ENCODE assay signal across 9 cellular contexts in the genomic region with DNA sequence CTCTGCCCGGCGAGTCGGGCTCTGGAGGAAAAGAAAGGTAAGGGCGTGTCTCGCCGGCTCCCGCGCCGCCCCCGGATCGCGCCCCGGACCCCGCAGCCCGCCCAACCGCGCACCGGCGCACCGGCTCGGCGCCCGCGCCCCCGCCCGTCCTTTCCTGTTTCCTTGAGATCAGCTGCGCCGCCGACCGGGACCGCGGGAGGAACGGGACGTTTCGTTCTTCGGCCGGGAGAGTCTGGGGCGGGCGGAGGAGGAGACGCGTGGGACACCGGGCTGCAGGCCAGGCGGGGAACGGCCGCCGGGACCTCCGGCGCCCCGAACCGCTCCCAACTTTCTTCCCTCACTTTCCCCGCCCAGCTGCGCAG. TPM values are rescaled to one million over a fixed set of nuclear protein-coding genes. Genes with fewer than 3 reads are reported as not detected.
A peak's percentile ranks its signal among the peaks of the same experiment; 100 is the strongest.
DNase-seq lines count a peak whose midpoint lies in the region; FAIRE-seq lines count a peak whose summit lies in the region.
"Had no signal": no experiment of that assay in that cellular context is flagged by ENCODE, and none has a peak within 500 bp of the region (broad histone marks: within the 10 kb centered on the region; RNA-seq: fewer than 3 reads in every experiment).

No MANE protein-coding gene starts in this region.

- no peaks in the 10 kb centered on the region for H3K9me3 Mint-ChIP-seq in activated T-cell treated with anti-CD3 and anti-CD28 coated beads, Interleukin-2, amount 50 U/mL, for 24 hours
- H3K9me3 Mint-ChIP-seq: activated B cell treated with CpG ODN at 0.5 μM for 24 hours had no signal

- no peaks in the 10 kb centered on the region for H3K4me1 Mint-ChIP-seq in activated T-cell treated with anti-CD3 and anti-CD28 coated beads, Interleukin-2, amount 50 U/mL, for 24 hours (ENCODE audit: low read depth)
- H3K4me1 Mint-ChIP-seq: activated B cell treated with CpG ODN at 0.5 μM for 24 hours had no signal

- no peaks in the 10 kb centered on the region for H3K36me3 ChIP-seq in duodenal mucosa (ENCODE audit: control insufficient read depth in 1 of 2, insufficient read depth in 2 of 2, low read length in 2 of 2)

- no peak for FAIRE-seq in urothelium cell line (lab: Jason Lieb, UNC)

- H3K27ac Mint-ChIP-seq in activated T-cell treated with anti-CD3 and anti-CD28 coated beads, Interleukin-2, amount 50 U/mL, for 24 hours = no peak overlapping the region
- H3K27ac Mint-ChIP-seq: activated B cell treated with CpG ODN at 0.5 μM for 24 hours had no signal

- H3K27ac ChIP-seq in duodenal mucosa (ENCODE audit: low read depth, low read length) = peak overlapping the region; percentile 79

- peak overlapping the region; percentile 66 to 70 for H3K4me3 ChIP-seq in duodenal mucosa (ENCODE audit: low read depth in 1 of 2, low read length in 2 of 2)

- H3K9ac ChIP-seq in duodenal mucosa (ENCODE audit: low read depth in 1 of 2, low read length in 2 of 2) = peak overlapping the region; percentile 64 to 70

- DNase-seq in activated T-cell treated with anti-CD3 and anti-CD28 coated beads, Interleukin-2, amount 50 U/mL, for 24 hours = no peak
- no peak for DNase-seq in activated T-cell treated with anti-CD3 and anti-CD28 coated beads, Interleukin-2, amount 50 U/mL, for 48 hours
- DNase-seq in lung microvascular endothelial cell (ENCODE audit: low read depth in 2 of 2) (peak; percentile 20 to 58), urothelium cell line (ENCODE audit: low spot score) (peak; percentile 43), DMS114 treated with DMSO at 0.1 percent for 48 hours (lab: John Stamatoyannopoulos, UW; ENCODE audit: unreplicated experiment) (no peak), amniotic stem cell (lab: John Stamatoyannopoulos, UW) (no peak), GOT3 (lab: John Stamatoyannopoulos, UW) (no peak)
- DNase-seq: activated B cell treated with CpG ODN at 0.5 μM for 24 hours had no signal

- no peaks in the 10 kb centered on the region for H3K36me3 Mint-ChIP-seq in activated T-cell treated with anti-CD3 and anti-CD28 coated beads, Interleukin-2, amount 50 U/mL, for 24 hours (ENCODE audit: low read depth)

- H3K9me3 ChIP-seq in duodenal mucosa (ENCODE audit: control insufficient read depth in 1 of 2, low read length in 2 of 2) = no peaks in the 10 kb centered on the region

- H3K27me3 ChIP-seq in duodenal mucosa (ENCODE audit: control insufficient read depth in 1 of 2, insufficient read depth in 2 of 2, low read length in 2 of 2) = peaks cover 0 to 3% of the 10 kb centered on the region in 2 donors

- peak overlapping the region; percentile 25 for H3K4me3 Mint-ChIP-seq in activated T-cell treated with anti-CD3 and anti-CD28 coated beads, Interleukin-2, amount 50 U/mL, for 24 hours
- H3K4me3 Mint-ChIP-seq: activated B cell treated with CpG ODN at 0.5 μM for 24 hours had no signal

- peaks cover 4 to 8% of the 10 kb centered on the region in 2 donors for H3K4me1 ChIP-seq in duodenal mucosa (ENCODE audit: control insufficient read depth in 1 of 2, insufficient read depth in 2 of 2, low read length in 2 of 2)

- H3K27me3 Mint-ChIP-seq in activated T-cell treated with anti-CD3 and anti-CD28 coated beads, Interleukin-2, amount 50 U/mL, for 24 hours = peaks cover 80% of the 10 kb centered on the region

RNA-seq across cellular contexts. Expression of a gene that starts 0.5 kb away (rescaled TPM):
- 0.20 and 0.65 TPM in 2 replicates for total RNA-seq in lung microvascular endothelial cell
- total RNA-seq: activated B cell treated with CpG ODN at 0.5 μM for 24 hours had no signal

Comparison
In these comparisons a context has a peak if more than half of its experiments do, and no peak if none do; other contexts are left out.
1. DNase-seq: peak in lung microvascular endothelial cell (2 of 2) and urothelium cell line (single experiment); none in activated T-cell treated with anti-CD3 and anti-CD28 coated beads, Interleukin-2, amount 50 U/mL, for 24 hours (single experiment), activated T-cell treated with anti-CD3 and anti-CD28 coated beads, Interleukin-2, amount 50 U/mL, for 48 hours (0 of 2), DMS114 treated with DMSO at 0.1 percent for 48 hours (single experiment), amniotic stem cell (single experiment) and GOT3 (single experiment).